ENCODE assay signal across 12 cellular contexts in genomic region chr1:161092621-161093028, GRCh38. TPM values are rescaled to one million over a fixed set of nuclear protein-coding genes. Genes with fewer than 3 reads are reported as not detected.
DNase-seq lines count a peak whose midpoint lies in the region; ATAC-seq and TF ChIP-seq lines count a peak whose summit lies in the region.
"Had no signal": no experiment of that assay in that cellular context is flagged by ENCODE, and none has a peak within 500 bp of the region (broad histone marks: within the 10 kb centered on the region; RNA-seq: fewer than 3 reads in every experiment).

No MANE protein-coding gene starts in this region.

- no peaks in the 10 kb centered on the region for H3K9me3 ChIP-seq in PC-9 (ENCODE audit: insufficient read depth, low read depth)
- H3K9me3 ChIP-seq: stomach had no signal

- H3K79me2 ChIP-seq in PC-9 (ENCODE audit: low read depth), result peaks cover 14% of the 10 kb centered on the region

- peaks cover 56% of the 10 kb centered on the region for H3K4me1 Mint-ChIP-seq in activated naive CD4-positive, alpha-beta T cell treated with anti-CD3 and anti-CD28 coated beads, Interleukin-2, amount 50 U/mL, for 24 hours

- in situ Hi-C loops in GM13977 (cut with MboI; ENCODE audit: low pct_unique_long_range_greater_than_20kb, low sequenced_read_pairs, unreplicated experiment), result no loop called here

- no peaks in the 10 kb centered on the region for H3K36me3 Mint-ChIP-seq in activated naive CD4-positive, alpha-beta T cell treated with anti-CD3 and anti-CD28 coated beads, Interleukin-2, amount 50 U/mL, for 24 hours

- H3K27ac ChIP-seq in PC-9 (peak overlapping the region; percentile 46), skin epidermis (peak overlapping the region in 13 of 21 experiments; percentile 17 to 60 (median 44))
- H3K27ac ChIP-seq: stomach had no signal

- POLR2A ChIA-PET in PC-9 (lab: Charles Lee; ENCODE audit: unreplicated experiment), result interaction anchor here (0.8 kb wide), 1 partner anchor 47 kb away, joined by 5 read pairs; the partner anchor contains the start of gene USF1

- H4K20me1 ChIP-seq in PC-9 (ENCODE audit: insufficient read depth), result no peaks in the 10 kb centered on the region

- peak overlapping the region; percentile 63 for H3K4me3 Mint-ChIP-seq in activated naive CD4-positive, alpha-beta T cell treated with anti-CD3 and anti-CD28 coated beads, Interleukin-2, amount 50 U/mL, for 24 hours

- DNase-seq in GM13977 (ENCODE audit: low spot score) (peak; percentile 69), PC-9 (peak; percentile 56 to 82), NCI-H1694 (lab: John Stamatoyannopoulos, UW) (no peak), SIG-M5 treated with dmso at 0.1 percent for 504 hours (lab: John Stamatoyannopoulos, UW; ENCODE audit: unreplicated experiment) (no peak)
- DNase-seq: DMS153, MM.1S, Right ventricle myocardium superior, stomach had no signal

- no peak overlapping the region for H3K4me3 ChIP-seq in PC-9
- no peak overlapping the region for H3K4me3 ChIP-seq in skin epidermis
- H3K4me3 ChIP-seq: stomach had no signal

- BruUV-seq in PC-9 (replicated peaks; lab: Mats Ljungman, UMichigan), result no TSS peak

- intact Hi-C loops in PC-9 (cut with micrococcal nuclease; ENCODE audit: unreplicated experiment), result no loop called here

- no peaks in the 10 kb centered on the region for H3K27me3 Mint-ChIP-seq in activated naive CD4-positive, alpha-beta T cell treated with anti-CD3 and anti-CD28 coated beads, Interleukin-2, amount 50 U/mL, for 24 hours

- CTCF ChIA-PET in PC-9 (lab: Charles Lee), result no interaction called here

- no peak for TF ChIP-seq CTCF in GM13977 (IDR thresholded peaks at IDR 0.05; ENCODE audit: extremely low read depth, insufficient read depth, missing control alignments)
- TF ChIP-seq CTCF in PC-9 (conservative IDR thresholded peaks at IDR 0.05), result no peak

- peaks cover 13% of the 10 kb centered on the region for H3F3A ChIP-seq in PC-9 (ENCODE audit: insufficient read depth, low read depth)

- ATAC-seq in HG02852 (IDR thresholded peaks at IDR 0.05; ENCODE audit: unreplicated experiment), result no peak
- no peak for ATAC-seq in GM21529 (IDR thresholded peaks at IDR 0.05; ENCODE audit: unreplicated experiment)

- peak overlapping the region; percentile 88 for H3K27ac Mint-ChIP-seq in activated naive CD4-positive, alpha-beta T cell treated with anti-CD3 and anti-CD28 coated beads, Interleukin-2, amount 50 U/mL, for 24 hours

- peak overlapping the region; percentile 50 for H3K4me2 ChIP-seq in PC-9

- no peaks in the 10 kb centered on the region for H3K27me3 ChIP-seq in PC-9 (ENCODE audit: insufficient read depth, low read depth)
- H3K27me3 ChIP-seq: stomach had no signal

- peaks cover 70% of the 10 kb centered on the region for H3K4me1 ChIP-seq in PC-9 (replicated peaks; ENCODE audit: insufficient read depth)

- no peaks in the 10 kb centered on the region for H3K9me2 ChIP-seq in PC-9 (ENCODE audit: insufficient read depth)

- H2AFZ ChIP-seq in PC-9, result no peak overlapping the region

- H3K9me3 Mint-ChIP-seq in activated naive CD4-positive, alpha-beta T cell treated with anti-CD3 and anti-CD28 coated beads, Interleukin-2, amount 50 U/mL, for 24 hours, result no peaks in the 10 kb centered on the region

- no peaks in the 10 kb centered on the region for H3K36me3 ChIP-seq in PC-9 (ENCODE audit: low read depth)
- H3K36me3 ChIP-seq: stomach had no signal

RNA-seq across cellular contexts. Expression of gene NECTIN4, which starts 3.3 kb away (rescaled TPM):
- total RNA-seq in PC-9 (2021), result 8.8 and 9.0 TPM in 2 replicates
- total RNA-seq: Right ventricle myocardium superior had no signal

RNA-seq across cellular contexts. Expression of gene KLHDC9, which starts 5.5 kb away (rescaled TPM):
- total RNA-seq in PC-9 (2021), result 5.6 and 7.4 TPM in 2 replicates

RNA-seq across cellular contexts. Expression of gene ARHGAP30, which starts 22.9 kb away (rescaled TPM):
- 0.46 and 0.65 TPM in 2 replicates for total RNA-seq in PC-9 (2021)

RNA-seq across cellular contexts. Expression of gene PFDN2, which starts 25.2 kb away (rescaled TPM):
- total RNA-seq in PC-9 (2021), result 68.2 and 74.4 TPM in 2 replicates

RNA-seq across cellular contexts. Expression of gene NIT1, which starts 25.3 kb away (rescaled TPM):
- total RNA-seq in PC-9 (2021), result 25.9 and 26.8 TPM in 2 replicates

Comparison
In these comparisons a context has a peak if more than half of its experiments do, and no peak if none do; other contexts are left out.
1. DNase-seq: peak in GM13977 (single experiment) and PC-9 (2 of 2); none in NCI-H1694 (single experiment) and SIG-M5 treated with dmso at 0.1 percent for 504 hours (single experiment).